Comparison of ENCODE assay signal across 1 cellular context in genomic region chr20:54207743-54208491, GRCh38.
TF ChIP-seq lines count a peak whose summit lies in the region.

TSS of gene PFDN4 (plus strand) at chr20:54208087. CDS start at chr20:54208101, 14 bp downstream.

TF ChIP-seq in K562, 482 proteins besides CTCF, POLR2A, EP300 and RAD21 (continued from another document and continues in another):
- TF ChIP-seq ESRRA (IDR thresholded peaks at IDR 0.05; ENCODE audit: borderline replicate concordance, low read depth) (peak; percentile 73; the same call in 1 of the 2 replicates), ELK1 (CRISPR knock-in tag; IDR thresholded peaks at IDR 0.05) (no peak), CREB1 (IDR thresholded peaks at IDR 0.05) (no peak), CREB1 (CRISPR knock-in tag; IDR thresholded peaks at IDR 0.05) (0 out of 2 replicates have a peak, but pooled peaks have one; percentile 32), TAF7 (tag; IDR thresholded peaks at IDR 0.05) (peak; percentile 63; the same call in 1 of the 2 replicates), KHSRP (IDR thresholded peaks at IDR 0.05) (no peak), YBX1 (IDR thresholded peaks at IDR 0.05) (no peak), TSC22D4 (tag; IDR thresholded peaks at IDR 0.05) (no peak), USF1 (CRISPR knock-in tag; IDR thresholded peaks at IDR 0.05) (no peak), ZNF23 (CRISPR knock-in tag; IDR thresholded peaks at IDR 0.05) (no peak), ETS2 (tag; IDR thresholded peaks at IDR 0.05; ENCODE audit: borderline replicate concordance, poor library complexity, severe bottlenecking) (no peak), HIVEP1 (CRISPR knock-in tag; IDR thresholded peaks at IDR 0.05) (no peak), NFIC (IDR thresholded peaks at IDR 0.05) (peak; percentile 26), MITF (IDR thresholded peaks at IDR 0.05) (no peak), MAFG (tag; conservative IDR thresholded peaks at IDR 0.05) (no peak), ZNF766 (CRISPR knock-in tag; conservative IDR thresholded peaks at IDR 0.05) (no peak), ZKSCAN3 (CRISPR knock-in tag; IDR thresholded peaks at IDR 0.05) (no peak), SLC30A9 (CRISPR knock-in tag; IDR thresholded peaks at IDR 0.05) (no peak), MAX (CRISPR knock-in tag; IDR thresholded peaks at IDR 0.05) (peak; percentile 63), RAD51 (IDR thresholded peaks at IDR 0.05; ENCODE audit: borderline replicate concordance, low read depth) (no peak), ZNF407 (IDR thresholded peaks at IDR 0.05; ENCODE audit: low read depth) (no peak), RBM17 (IDR thresholded peaks at IDR 0.05; ENCODE audit: borderline replicate concordance, low read depth, low read length) (no peak), PHF20 (IDR thresholded peaks at IDR 0.05; ENCODE audit: partially characterized antibody) (peak; percentile 71), THAP12 (CRISPR knock-in tag; IDR thresholded peaks at IDR 0.05) (no peak), ZNF347 (CRISPR knock-in tag; IDR thresholded peaks at IDR 0.05; ENCODE audit: low read depth) (no peak), FOXA3 (CRISPR knock-in tag; conservative IDR thresholded peaks at IDR 0.05 in 1 of 2, IDR thresholded peaks at IDR 0.05 in 1 of 2) (no peak), NKRF (IDR thresholded peaks at IDR 0.05; ENCODE audit: borderline replicate concordance) (peak; percentile 77; the same call in 1 of the 2 replicates), ZNF324 (CRISPR knock-in tag; IDR thresholded peaks at IDR 0.05) (no peak), HDAC2 (IDR thresholded peaks at IDR 0.05) (peak; percentile 24; the same call in 1 of the 2 replicates), TFE3 (CRISPR knock-in tag; IDR thresholded peaks at IDR 0.05) (no peak), ZNF197 (CRISPR knock-in tag; IDR thresholded peaks at IDR 0.05; ENCODE audit: low read depth) (no peak), SIRT6 (IDR thresholded peaks at IDR 0.05; ENCODE audit: low read depth, low read length) (no peak), ZNF146 (CRISPR knock-in tag; IDR thresholded peaks at IDR 0.05; ENCODE audit: unreplicated experiment) (peak; percentile 51), THRA (IDR thresholded peaks at IDR 0.05) (no peak), ZNF277 (CRISPR knock-in tag; IDR thresholded peaks at IDR 0.05; ENCODE audit: borderline replicate concordance) (no peak), C11orf30 (IDR thresholded peaks at IDR 0.05; ENCODE audit: low read depth) (peak; percentile 72), SMAD4 (CRISPR knock-in tag; conservative IDR thresholded peaks at IDR 0.05) (no peak), FOXP1 (CRISPR knock-in tag; IDR thresholded peaks at IDR 0.05) (no peak; the same call in 1 of the 2 replicates), FOXA1 (IDR thresholded peaks at IDR 0.05; ENCODE audit: borderline replicate concordance) (no peak), ZFPM2 (CRISPR knock-in tag; IDR thresholded peaks at IDR 0.05) (no peak), ATF4 (CRISPR knock-in tag; IDR thresholded peaks at IDR 0.05) (no peak), CBFA2T3 (IDR thresholded peaks at IDR 0.05) (peak; percentile 43)
